In the genomic region with DNA sequence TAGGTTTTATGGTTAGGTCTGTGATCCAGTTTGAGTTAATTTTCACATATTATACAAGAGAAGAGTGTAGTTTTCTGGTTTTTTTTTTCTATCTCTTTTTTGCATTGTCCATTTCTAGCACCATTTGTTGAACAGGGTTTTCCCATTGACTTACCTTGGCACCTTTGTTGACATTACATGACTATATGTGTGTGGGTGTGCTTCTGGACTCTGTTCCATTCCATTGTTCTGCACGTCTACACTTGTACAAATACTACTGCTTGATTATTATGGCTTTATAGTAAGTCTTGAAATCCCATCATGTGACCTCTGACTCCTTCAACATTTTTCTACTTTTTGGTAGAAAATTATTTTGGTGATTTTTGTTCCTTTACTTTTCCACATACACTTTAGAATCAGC, we compare ENCODE assay signal across 16 cellular contexts.
"Had no signal": no experiment of that assay in that cellular context is flagged by ENCODE, and none has a peak within 500 bp of the region (broad histone marks: within the 10 kb centered on the region; RNA-seq: fewer than 3 reads in every experiment).

No MANE protein-coding gene starts in this region.

- H3K27ac ChIP-seq: brain microvascular endothelial cell, left ventricle myocardium inferior, neural progenitor cell, parathyroid adenoma, stomach, thyroid gland had no signal

- H3K4me3 ChIP-seq: left ventricle myocardium inferior, neural progenitor cell, stomach, thyroid gland had no signal

- H3K27me3 ChIP-seq: brain microvascular endothelial cell, neural progenitor cell, stomach, thyroid gland had no signal

- H3K27ac Mint-ChIP-seq: activated B cell treated with CpG ODN at 0.5 μM for 24 hours, neural progenitor cell had no signal

- H3K4me1 Mint-ChIP-seq: neural progenitor cell had no signal

- H3K36me3 ChIP-seq: brain microvascular endothelial cell, neural progenitor cell, thyroid gland had no signal

- H3K4me3 Mint-ChIP-seq: activated B cell treated with CpG ODN at 0.5 μM for 24 hours; activated naive CD4-positive, alpha-beta T cell treated with anti-CD3 and anti-CD28 coated beads, Interleukin-2, amount 10 ng/mL, durations not matched to agents 7 days and 5 days; neural progenitor cell had no signal

- DNase-seq: activated B cell treated with CpG ODN at 0.5 μM for 24 hours; activated naive CD4-positive, alpha-beta T cell treated with anti-CD3 and anti-CD28 coated beads, Interleukin-2, amount 10 ng/mL, durations not matched to agents 7 days and 5 days; brain microvascular endothelial cell; foreskin melanocyte; head of caudate nucleus; islet precursor cell; left ventricle myocardium inferior; mesendoderm; SK-N-SH; stimulated activated CD4-positive, alpha-beta T cell treated with anti-CD3 and anti-CD28 coated beads, Interleukin-4, amount 100 ng/mL, for 1 hour; stimulated activated CD8-positive, alpha-beta memory T cell treated with anti-CD3 and anti-CD28 coated beads, Interleukin-4, amount 100 ng/mL, for 48 hours; stomach; T-helper 2 cell; thyroid gland had no signal

- H3K4me1 ChIP-seq: neural progenitor cell had no signal

- H3K9me3 ChIP-seq: left ventricle myocardium inferior, SK-N-SH, stomach, thyroid gland had no signal

- H3K9me3 Mint-ChIP-seq: activated B cell treated with CpG ODN at 0.5 μM for 24 hours; activated naive CD4-positive, alpha-beta T cell treated with anti-CD3 and anti-CD28 coated beads, Interleukin-2, amount 10 ng/mL, durations not matched to agents 7 days and 5 days; neural progenitor cell had no signal

- H3K27me3 Mint-ChIP-seq: activated B cell treated with CpG ODN at 0.5 μM for 24 hours; activated naive CD4-positive, alpha-beta T cell treated with anti-CD3 and anti-CD28 coated beads, Interleukin-2, amount 10 ng/mL, durations not matched to agents 7 days and 5 days had no signal
